Comparison of ENCODE assay signal across 15 cellular contexts in the genomic region with DNA sequence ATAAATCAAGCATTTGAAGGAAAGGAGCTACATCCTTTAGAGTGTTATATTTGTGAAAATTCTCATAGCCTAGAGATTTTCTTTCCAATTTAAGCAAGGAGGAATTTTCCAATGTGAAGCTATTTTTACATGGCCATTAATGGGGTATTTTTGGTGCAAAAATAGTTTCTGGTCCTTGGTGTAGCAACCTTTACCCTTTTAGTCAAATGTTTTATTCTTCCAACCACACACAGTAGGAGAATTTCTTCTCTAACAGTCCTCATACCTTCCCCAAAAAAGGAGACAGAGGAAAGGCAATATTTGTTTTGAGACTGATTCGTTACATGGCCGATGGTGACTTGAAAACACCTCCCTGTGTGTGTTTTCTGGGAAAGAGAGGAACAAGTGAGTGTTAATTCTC.
"Had no signal": no experiment of that assay in that cellular context is flagged by ENCODE, and none has a peak within 500 bp of the region (broad histone marks: within the 10 kb centered on the region; RNA-seq: fewer than 3 reads in every experiment).

No MANE protein-coding gene starts in this region.

- H3K27ac Mint-ChIP-seq: activated CD4-positive, alpha-beta memory T cell treated with anti-CD3 and anti-CD28 coated beads, Interleukin-2, amount 10 ng/mL, durations not matched to agents 7 days and 5 days; activated CD4-positive, alpha-beta T cell treated with anti-CD3 and anti-CD28 coated beads for 36 hours; activated naive CD8-positive, alpha-beta T cell; dendritic cell treated with granulocyte-macrophage colony-stimulating factor and Interleukin-4, amounts not matched to agents 40 ng/mL and 50 ng/mL, for 4 days; stimulated activated memory B cell treated with anti-CD40 and anti-IgM and Interleukin-4, amounts not matched to agents 10 μg/mL and 1 μg/mL and 100 μg/mL, for 72 hours; T-cell had no signal

- H3K36me3 Mint-ChIP-seq: activated naive CD8-positive, alpha-beta T cell; stimulated activated memory B cell treated with anti-CD40 and anti-IgM and Interleukin-4, amounts not matched to agents 10 μg/mL and 1 μg/mL and 100 μg/mL, for 72 hours; T-cell had no signal

- ATAC-seq: activated CD4-positive, alpha-beta T cell treated with anti-CD3 and anti-CD28 coated beads for 36 hours; stimulated activated memory B cell treated with anti-CD40 and anti-IgM and Interleukin-4, amounts not matched to agents 10 μg/mL and 1 μg/mL and 100 μg/mL, for 72 hours; T-cell had no signal

- H3K4me3 Mint-ChIP-seq: activated CD4-positive, alpha-beta memory T cell treated with anti-CD3 and anti-CD28 coated beads, Interleukin-2, amount 10 ng/mL, durations not matched to agents 7 days and 5 days; activated CD4-positive, alpha-beta T cell treated with anti-CD3 and anti-CD28 coated beads for 36 hours; activated naive CD8-positive, alpha-beta T cell; dendritic cell treated with granulocyte-macrophage colony-stimulating factor and Interleukin-4, amounts not matched to agents 40 ng/mL and 50 ng/mL, for 4 days; nephron; stimulated activated memory B cell treated with anti-CD40 and anti-IgM and Interleukin-4, amounts not matched to agents 10 μg/mL and 1 μg/mL and 100 μg/mL, for 72 hours; T-cell had no signal

- H3K4me1 Mint-ChIP-seq: activated CD4-positive, alpha-beta memory T cell treated with anti-CD3 and anti-CD28 coated beads, Interleukin-2, amount 10 ng/mL, durations not matched to agents 7 days and 5 days; activated CD4-positive, alpha-beta T cell treated with anti-CD3 and anti-CD28 coated beads for 36 hours; stimulated activated memory B cell treated with anti-CD40 and anti-IgM and Interleukin-4, amounts not matched to agents 10 μg/mL and 1 μg/mL and 100 μg/mL, for 72 hours; T-cell had no signal

- H3K27ac ChIP-seq: SK-N-MC, VCaP had no signal

- DNase-seq: activated CD4-positive, alpha-beta memory T cell treated with anti-CD3 and anti-CD28 coated beads, Interleukin-2, amount 10 ng/mL, durations not matched to agents 7 days and 5 days; activated CD4-positive, alpha-beta T cell treated with anti-CD3 and anti-CD28 coated beads for 36 hours; activated gamma-delta T cell; activated T-cell treated with anti-CD3 and anti-CD28 coated beads, Interleukin-2, amount 50 U/mL, for 48 hours; anterior cingulate cortex; mucosa of descending colon; substantia nigra; T-cell had no signal

- H3K9me3 ChIP-seq: mucosa of descending colon had no signal

- H3K27me3 Mint-ChIP-seq: activated CD4-positive, alpha-beta memory T cell treated with anti-CD3 and anti-CD28 coated beads, Interleukin-2, amount 10 ng/mL, durations not matched to agents 7 days and 5 days; dendritic cell treated with granulocyte-macrophage colony-stimulating factor and Interleukin-4, amounts not matched to agents 40 ng/mL and 50 ng/mL, for 4 days; stimulated activated memory B cell treated with anti-CD40 and anti-IgM and Interleukin-4, amounts not matched to agents 10 μg/mL and 1 μg/mL and 100 μg/mL, for 72 hours had no signal

- H3K4me2 ChIP-seq: smooth muscle cell had no signal

- H3K4me3 ChIP-seq: mucosa of descending colon, SK-N-MC, smooth muscle cell had no signal

- H3K9me3 Mint-ChIP-seq: activated CD4-positive, alpha-beta memory T cell treated with anti-CD3 and anti-CD28 coated beads, Interleukin-2, amount 10 ng/mL, durations not matched to agents 7 days and 5 days; dendritic cell treated with granulocyte-macrophage colony-stimulating factor and Interleukin-4, amounts not matched to agents 40 ng/mL and 50 ng/mL, for 4 days; nephron; stimulated activated memory B cell treated with anti-CD40 and anti-IgM and Interleukin-4, amounts not matched to agents 10 μg/mL and 1 μg/mL and 100 μg/mL, for 72 hours; T-cell had no signal
